ENCODE assay signal across 8 cellular contexts in genomic region chr11:67269401-67270255, GRCh38. TPM values are rescaled to one million over a fixed set of nuclear protein-coding genes. Genes with fewer than 3 reads are reported as not detected.
DNase-seq lines count a peak whose midpoint lies in the region; ATAC-seq and TF ChIP-seq lines count a peak whose summit lies in the region.

No MANE protein-coding gene starts in this region.

- H3K36me3 ChIP-seq in GM23338 (ENCODE audit: insufficient read depth): peaks cover 3% of the 10 kb centered on the region; the same call in 1 of the 2 replicates

- H3K27me3 ChIP-seq in GM23338 (ENCODE audit: insufficient read depth): no peaks in the 10 kb centered on the region

- H3K27me3 Mint-ChIP-seq in GM23338 (ENCODE audit: insufficient read depth, low read depth, poor library complexity): peaks cover 16% of the 10 kb centered on the region
- H3K27me3 Mint-ChIP-seq in activated CD4-positive, alpha-beta memory T cell treated with anti-CD3 and anti-CD28 coated beads for 36 hours: no peaks in the 10 kb centered on the region

- H3K27ac ChIP-seq in GM23338 (ENCODE audit: low read depth) (peak overlapping the region; percentile 72), skin epidermis (peak overlapping the region in 20 of 21 experiments; percentile 67 to 100 (median 94))

- H3K4me2 ChIP-seq in GM23338: peak overlapping the region; percentile 78

- H3K9me3 Mint-ChIP-seq in GM23338: no peaks in the 10 kb centered on the region
- H3K9me3 Mint-ChIP-seq in activated CD4-positive, alpha-beta memory T cell treated with anti-CD3 and anti-CD28 coated beads for 36 hours: no peaks in the 10 kb centered on the region

- H3K79me2 ChIP-seq in GM23338 (replicated peaks; ENCODE audit: insufficient read depth): peaks cover 74% of the 10 kb centered on the region

- peaks cover 23% of the 10 kb centered on the region for H3K4me1 ChIP-seq in GM23338 (ENCODE audit: insufficient read depth)

- peak overlapping the region; percentile 74 for H3K27ac Mint-ChIP-seq in GM23338
- peak overlapping the region; percentile 100 for H3K27ac Mint-ChIP-seq in activated CD4-positive, alpha-beta memory T cell treated with anti-CD3 and anti-CD28 coated beads for 36 hours

- DNase-seq in GM23338 (ENCODE audit: low spot score) (no peak), cardiac septum (ENCODE audit: low spot score) (peak; percentile 74), NCI-H510A (lab: John Stamatoyannopoulos, UW) (no peak)
- peak; percentile 42 for DNase-seq in activated CD4-positive, alpha-beta memory T cell treated with anti-CD3 and anti-CD28 coated beads for 36 hours
- no peak for DNase-seq in effector CD8-positive, alpha-beta T cell (lab: John Stamatoyannopoulos, UW)

- H3F3A ChIP-seq in GM23338 (replicated peaks; ENCODE audit: low read depth): peaks cover 18% of the 10 kb centered on the region

- H3K4me3 Mint-ChIP-seq in GM23338: peak overlapping the region; percentile 61
- peak overlapping the region; percentile 98 for H3K4me3 Mint-ChIP-seq in activated CD4-positive, alpha-beta memory T cell treated with anti-CD3 and anti-CD28 coated beads for 36 hours

- peaks cover 52% of the 10 kb centered on the region for H3K4me1 Mint-ChIP-seq in GM23338
- H3K4me1 Mint-ChIP-seq in activated CD4-positive, alpha-beta memory T cell treated with anti-CD3 and anti-CD28 coated beads for 36 hours (ENCODE audit: low read depth): peaks cover 76% of the 10 kb centered on the region

- CTCF ChIA-PET in activated CD4-positive, alpha-beta memory T cell treated with anti-CD3 and anti-CD28 coated beads for 36 hours (lab: Charles Lee): interaction anchor here (0.6 to 3.8 kb wide), 9 partner anchors 17 to 656 kb away, joined by 3 to 22 read pairs (median 6); partner anchors contain the start of genes ANKRD13D and POLD4

- no peaks in the 10 kb centered on the region for H3K9me2 ChIP-seq in GM23338 (ENCODE audit: insufficient read depth)

- ATAC-seq in GM23338: no peak
- ATAC-seq in GM18870 (IDR thresholded peaks at IDR 0.05; ENCODE audit: unreplicated experiment): no peak
- no peak for ATAC-seq in HG03439 (IDR thresholded peaks at IDR 0.05; ENCODE audit: unreplicated experiment)

- H4K20me1 ChIP-seq in GM23338 (replicated peaks; ENCODE audit: insufficient read depth): peaks cover 17% of the 10 kb centered on the region; the same call in 1 of the 2 replicates

- no peak for TF ChIP-seq CTCF in GM23338 (conservative IDR thresholded peaks at IDR 0.05; ENCODE audit: low read depth in 2 of 2)

- H3K4me3 ChIP-seq in GM23338 (peak overlapping the region; percentile 44; the same call in 1 of the 2 replicates), skin epidermis (peak overlapping the region; percentile 11 to 99 (median 22))

- intact Hi-C loops in activated CD4-positive, alpha-beta memory T cell treated with anti-CD3 and anti-CD28 coated beads for 36 hours (cut with micrococcal nuclease): loop anchor here (5.0 kb wide), 2 partner anchors 218 to 238 kb away; partner anchors contain the start of genes CDK2AP2 and PITPNM1
- intact Hi-C loops in cardiac septum (cut with DNase I): loop anchor here (5.0 kb wide), 1 partner anchor 33 kb away; the partner anchor contains the start of gene SSH3

- no peak overlapping the region for H2AFZ ChIP-seq in GM23338

- H3K36me3 Mint-ChIP-seq in GM23338 (ENCODE audit: low read depth): peaks cover 15% of the 10 kb centered on the region; the same call in 2 of the 3 replicates
- peaks cover 59% of the 10 kb centered on the region for H3K36me3 Mint-ChIP-seq in activated CD4-positive, alpha-beta memory T cell treated with anti-CD3 and anti-CD28 coated beads for 36 hours

- POLR2A ChIA-PET in activated CD4-positive, alpha-beta memory T cell treated with anti-CD3 and anti-CD28 coated beads for 36 hours (lab: Charles Lee): interaction anchor here (1.4 to 7.8 kb wide), 5 partner anchors 20 to 84 kb away, joined by 3 to 72 read pairs (median 15); partner anchors contain the start of genes ANKRD13D and SSH3

TF ChIP-seq in GM23338, 12 proteins besides CTCF, POLR2A, EP300 and RAD21:
- TF ChIP-seq ZNF114 (CRISPR knock-in tag; IDR thresholded peaks at IDR 0.05): no peak
- TF ChIP-seq CREB1 (CRISPR knock-in tag; IDR thresholded peaks at IDR 0.05; ENCODE audit: low read depth): no peak
- TF ChIP-seq EZH2 (IDR thresholded peaks at IDR 0.05; ENCODE audit: low read depth, unreplicated experiment): no peak

RNA-seq across cellular contexts. Expression of gene GRK2, which starts 3.4 kb away (rescaled TPM):
- total RNA-seq in GM23338 (2014; rRNA removed; shearing (Covaris generic)): 62.2 and 72.5 TPM in 2 replicates
- polyA plus RNA-seq in GM23338 (2016; fragmentation: Nextera tagmentation; extraction: Ambion mirVana): 19.5 and 21.7 TPM in 2 replicates
- 100 to 1,000 TPM; 273 to 279 TPM for total RNA-seq in activated CD4-positive, alpha-beta memory T cell treated with anti-CD3 and anti-CD28 coated beads for 36 hours
- 43.1 TPM for total RNA-seq in cardiac septum

RNA-seq across cellular contexts. Expression of gene ANKRD13D, which starts 19.5 kb away (rescaled TPM):
- 15.7 and 30.8 TPM in 2 replicates for total RNA-seq in GM23338 (2014; rRNA removed; shearing (Covaris generic))
- polyA plus RNA-seq in GM23338 (2016; fragmentation: Nextera tagmentation; extraction: Ambion mirVana): 19.5 and 20.3 TPM in 2 replicates
- 10 to 100 TPM; 85.9 to 89.4 TPM for total RNA-seq in activated CD4-positive, alpha-beta memory T cell treated with anti-CD3 and anti-CD28 coated beads for 36 hours
- 20.0 TPM for total RNA-seq in cardiac septum

RNA-seq across cellular contexts. Expression of gene SSH3, which starts 33.7 kb away (rescaled TPM):
- total RNA-seq in GM23338 (2014; rRNA removed; shearing (Covaris generic)): 40.0 and 45.8 TPM in 2 replicates
- polyA plus RNA-seq in GM23338 (2016; fragmentation: Nextera tagmentation; extraction: Ambion mirVana): 17.8 and 25.1 TPM in 2 replicates
- 10 to 100 TPM; 14.9 to 19.4 TPM for total RNA-seq in activated CD4-positive, alpha-beta memory T cell treated with anti-CD3 and anti-CD28 coated beads for 36 hours
- total RNA-seq in cardiac septum: 22.3 TPM

Comparison
In these comparisons a context has a peak if more than half of its experiments do, and no peak if none do; other contexts are left out.
1. DNase-seq: peak in activated CD4-positive, alpha-beta memory T cell treated with anti-CD3 and anti-CD28 coated beads for 36 hours (single experiment) and cardiac septum (single experiment); none in GM23338 (single experiment), NCI-H510A (single experiment) and effector CD8-positive, alpha-beta T cell (single experiment).